In the genomic region with DNA sequence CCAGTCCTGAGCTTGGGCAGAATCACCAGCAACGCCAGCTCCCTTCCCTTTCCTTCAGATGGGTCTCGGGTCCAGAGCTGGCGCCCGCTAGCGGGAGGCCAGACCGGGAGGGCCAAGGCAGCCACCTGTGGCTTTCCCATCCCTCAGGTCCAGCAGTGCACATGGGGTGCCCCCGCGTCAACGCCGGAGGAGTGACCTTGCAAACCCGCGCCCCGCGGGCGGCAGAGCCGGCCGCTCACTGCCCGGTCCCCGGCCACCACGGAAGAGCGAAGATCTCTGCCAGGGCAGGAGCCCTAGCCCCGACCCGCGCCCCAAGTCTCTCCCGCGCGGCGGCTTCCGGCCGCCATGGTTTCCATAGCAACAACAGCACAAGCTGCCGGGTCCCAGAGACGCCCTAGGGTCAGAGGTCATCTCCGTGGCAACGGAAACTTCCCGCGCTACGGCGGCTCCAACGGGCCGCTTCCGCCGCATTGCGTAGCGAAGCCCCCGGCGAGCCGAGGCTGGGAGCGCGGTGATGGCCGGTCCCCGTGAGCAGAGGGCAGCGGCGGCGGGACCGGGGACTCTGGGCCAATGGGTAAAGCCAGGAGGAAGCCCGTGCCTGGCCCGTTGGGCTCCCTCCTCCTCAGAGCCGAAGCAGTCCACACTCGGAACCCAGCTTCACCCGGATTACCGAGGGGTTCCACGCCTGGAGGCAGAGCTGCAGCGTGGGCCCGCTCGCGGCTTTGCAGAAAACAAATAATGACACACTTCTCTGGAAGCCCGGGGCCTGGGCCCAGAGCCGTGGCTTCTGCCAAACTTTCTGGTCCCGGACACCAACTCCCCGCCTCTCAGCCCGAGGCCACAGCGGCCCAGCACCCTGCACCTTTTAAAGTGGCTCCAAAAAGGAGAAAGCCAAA, we compare ENCODE assay signal across 1 cellular context.
A peak's percentile ranks its signal among the peaks of the same experiment; 100 is the strongest.
TF ChIP-seq lines count a peak whose summit lies in the region.

No MANE protein-coding gene starts in this region.

TF ChIP-seq in WTC11, 78 proteins besides CTCF, POLR2A, EP300 and RAD21 (continued from another document and continues in another):
- TF ChIP-seq, protein P1, sequence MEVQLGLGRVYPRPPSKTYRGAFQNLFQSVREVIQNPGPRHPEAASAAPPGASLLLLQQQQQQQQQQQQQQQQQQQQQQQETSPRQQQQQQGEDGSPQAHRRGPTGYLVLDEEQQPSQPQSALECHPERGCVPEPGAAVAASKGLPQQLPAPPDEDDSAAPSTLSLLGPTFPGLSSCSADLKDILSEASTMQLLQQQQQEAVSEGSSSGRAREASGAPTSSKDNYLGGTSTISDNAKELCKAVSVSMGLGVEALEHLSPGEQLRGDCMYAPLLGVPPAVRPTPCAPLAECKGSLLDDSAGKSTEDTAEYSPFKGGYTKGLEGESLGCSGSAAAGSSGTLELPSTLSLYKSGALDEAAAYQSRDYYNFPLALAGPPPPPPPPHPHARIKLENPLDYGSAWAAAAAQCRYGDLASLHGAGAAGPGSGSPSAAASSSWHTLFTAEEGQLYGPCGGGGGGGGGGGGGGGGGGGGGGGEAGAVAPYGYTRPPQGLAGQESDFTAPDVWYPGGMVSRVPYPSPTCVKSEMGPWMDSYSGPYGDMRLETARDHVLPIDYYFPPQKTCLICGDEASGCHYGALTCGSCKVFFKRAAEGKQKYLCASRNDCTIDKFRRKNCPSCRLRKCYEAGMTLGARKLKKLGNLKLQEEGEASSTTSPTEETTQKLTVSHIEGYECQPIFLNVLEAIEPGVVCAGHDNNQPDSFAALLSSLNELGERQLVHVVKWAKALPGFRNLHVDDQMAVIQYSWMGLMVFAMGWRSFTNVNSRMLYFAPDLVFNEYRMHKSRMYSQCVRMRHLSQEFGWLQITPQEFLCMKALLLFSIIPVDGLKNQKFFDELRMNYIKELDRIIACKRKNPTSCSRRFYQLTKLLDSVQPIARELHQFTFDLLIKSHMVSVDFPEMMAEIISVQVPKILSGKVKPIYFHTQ (CRISPR knock-in tag; IDR thresholded peaks at IDR 0.05), result no peak
- TF ChIP-seq NR3C1 (CRISPR knock-in tag; conservative IDR thresholded peaks at IDR 0.05; ENCODE audit: low read depth) (no peak), NR1H2 (CRISPR knock-in tag; IDR thresholded peaks at IDR 0.05) (no peak), EMX1 (CRISPR knock-in tag; IDR thresholded peaks at IDR 0.05) (no peak), JUN (CRISPR knock-in tag; IDR thresholded peaks at IDR 0.05) (no peak), JAZF1 (CRISPR knock-in tag; IDR thresholded peaks at IDR 0.05) (no peak), TEAD4 (CRISPR knock-in tag; IDR thresholded peaks at IDR 0.05) (no peak), FOXK1 (CRISPR knock-in tag; IDR thresholded peaks at IDR 0.05) (peak; percentile 63; the same call in 1 of the 2 replicates), ZNF219 (CRISPR knock-in tag; IDR thresholded peaks at IDR 0.05; ENCODE audit: borderline replicate concordance) (no peak), SOX15 (CRISPR knock-in tag; IDR thresholded peaks at IDR 0.05) (no peak), GTF2I (CRISPR knock-in tag; conservative IDR thresholded peaks at IDR 0.05) (no peak), SMAD3 (CRISPR knock-in tag; IDR thresholded peaks at IDR 0.05; ENCODE audit: borderline replicate concordance) (peak; percentile 28; the same call in 1 of the 2 replicates), NR2C2 (CRISPR knock-in tag; IDR thresholded peaks at IDR 0.05) (peak; percentile 93), NFYB (CRISPR knock-in tag; conservative IDR thresholded peaks at IDR 0.05; ENCODE audit: low read depth) (no peak), ESRRA (CRISPR knock-in tag; IDR thresholded peaks at IDR 0.05; ENCODE audit: borderline replicate concordance) (no peak; the same call in 1 of the 2 replicates), CREM (CRISPR knock-in tag; IDR thresholded peaks at IDR 0.05) (no peak; the same call in 1 of the 2 replicates), ZNF671 (CRISPR knock-in tag; IDR thresholded peaks at IDR 0.05) (no peak), GABPB1 (CRISPR knock-in tag; IDR thresholded peaks at IDR 0.05) (no peak), PRRX2 (CRISPR knock-in tag; IDR thresholded peaks at IDR 0.05) (no peak), ELF4 (CRISPR knock-in tag; IDR thresholded peaks at IDR 0.05; ENCODE audit: low read depth) (no peak), ZBTB21 (CRISPR knock-in tag; IDR thresholded peaks at IDR 0.05; ENCODE audit: borderline replicate concordance) (peak; percentile 19; the same call in 1 of the 2 replicates), TEAD1 (CRISPR knock-in tag; IDR thresholded peaks at IDR 0.05) (peak; percentile 43; the same call in 1 of the 2 replicates), HMGA2 (CRISPR knock-in tag; IDR thresholded peaks at IDR 0.05) (no peak), ZNF138 (CRISPR knock-in tag; conservative IDR thresholded peaks at IDR 0.05) (no peak; the same call in 1 of the 2 replicates), IRF2 (CRISPR knock-in tag; IDR thresholded peaks at IDR 0.05; ENCODE audit: borderline replicate concordance, low read depth) (no peak)
- TF ChIP-seq, protein P2, sequence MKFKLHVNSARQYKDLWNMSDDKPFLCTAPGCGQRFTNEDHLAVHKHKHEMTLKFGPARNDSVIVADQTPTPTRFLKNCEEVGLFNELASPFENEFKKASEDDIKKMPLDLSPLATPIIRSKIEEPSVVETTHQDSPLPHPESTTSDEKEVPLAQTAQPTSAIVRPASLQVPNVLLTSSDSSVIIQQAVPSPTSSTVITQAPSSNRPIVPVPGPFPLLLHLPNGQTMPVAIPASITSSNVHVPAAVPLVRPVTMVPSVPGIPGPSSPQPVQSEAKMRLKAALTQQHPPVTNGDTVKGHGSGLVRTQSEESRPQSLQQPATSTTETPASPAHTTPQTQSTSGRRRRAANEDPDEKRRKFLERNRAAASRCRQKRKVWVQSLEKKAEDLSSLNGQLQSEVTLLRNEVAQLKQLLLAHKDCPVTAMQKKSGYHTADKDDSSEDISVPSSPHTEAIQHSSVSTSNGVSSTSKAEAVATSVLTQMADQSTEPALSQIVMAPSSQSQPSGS (CRISPR knock-in tag; IDR thresholded peaks at IDR 0.05; ENCODE audit: borderline replicate concordance, low read depth), result no peak
- TF ChIP-seq, protein P3, sequence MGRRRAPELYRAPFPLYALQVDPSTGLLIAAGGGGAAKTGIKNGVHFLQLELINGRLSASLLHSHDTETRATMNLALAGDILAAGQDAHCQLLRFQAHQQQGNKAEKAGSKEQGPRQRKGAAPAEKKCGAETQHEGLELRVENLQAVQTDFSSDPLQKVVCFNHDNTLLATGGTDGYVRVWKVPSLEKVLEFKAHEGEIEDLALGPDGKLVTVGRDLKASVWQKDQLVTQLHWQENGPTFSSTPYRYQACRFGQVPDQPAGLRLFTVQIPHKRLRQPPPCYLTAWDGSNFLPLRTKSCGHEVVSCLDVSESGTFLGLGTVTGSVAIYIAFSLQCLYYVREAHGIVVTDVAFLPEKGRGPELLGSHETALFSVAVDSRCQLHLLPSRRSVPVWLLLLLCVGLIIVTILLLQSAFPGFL (CRISPR knock-in tag; IDR thresholded peaks at IDR 0.05; ENCODE audit: borderline replicate concordance), result no peak
- TF ChIP-seq, protein P4, sequence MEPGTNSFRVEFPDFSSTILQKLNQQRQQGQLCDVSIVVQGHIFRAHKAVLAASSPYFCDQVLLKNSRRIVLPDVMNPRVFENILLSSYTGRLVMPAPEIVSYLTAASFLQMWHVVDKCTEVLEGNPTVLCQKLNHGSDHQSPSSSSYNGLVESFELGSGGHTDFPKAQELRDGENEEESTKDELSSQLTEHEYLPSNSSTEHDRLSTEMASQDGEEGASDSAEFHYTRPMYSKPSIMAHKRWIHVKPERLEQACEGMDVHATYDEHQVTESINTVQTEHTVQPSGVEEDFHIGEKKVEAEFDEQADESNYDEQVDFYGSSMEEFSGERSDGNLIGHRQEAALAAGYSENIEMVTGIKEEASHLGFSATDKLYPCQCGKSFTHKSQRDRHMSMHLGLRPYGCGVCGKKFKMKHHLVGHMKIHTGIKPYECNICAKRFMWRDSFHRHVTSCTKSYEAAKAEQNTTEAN (CRISPR knock-in tag; IDR thresholded peaks at IDR 0.05), result no peak
- TF ChIP-seq, protein P5, sequence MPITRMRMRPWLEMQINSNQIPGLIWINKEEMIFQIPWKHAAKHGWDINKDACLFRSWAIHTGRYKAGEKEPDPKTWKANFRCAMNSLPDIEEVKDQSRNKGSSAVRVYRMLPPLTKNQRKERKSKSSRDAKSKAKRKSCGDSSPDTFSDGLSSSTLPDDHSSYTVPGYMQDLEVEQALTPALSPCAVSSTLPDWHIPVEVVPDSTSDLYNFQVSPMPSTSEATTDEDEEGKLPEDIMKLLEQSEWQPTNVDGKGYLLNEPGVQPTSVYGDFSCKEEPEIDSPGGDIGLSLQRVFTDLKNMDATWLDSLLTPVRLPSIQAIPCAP (CRISPR knock-in tag; IDR thresholded peaks at IDR 0.05), result no peak; the same call in 1 of the 2 replicates
- TF ChIP-seq, protein P6, sequence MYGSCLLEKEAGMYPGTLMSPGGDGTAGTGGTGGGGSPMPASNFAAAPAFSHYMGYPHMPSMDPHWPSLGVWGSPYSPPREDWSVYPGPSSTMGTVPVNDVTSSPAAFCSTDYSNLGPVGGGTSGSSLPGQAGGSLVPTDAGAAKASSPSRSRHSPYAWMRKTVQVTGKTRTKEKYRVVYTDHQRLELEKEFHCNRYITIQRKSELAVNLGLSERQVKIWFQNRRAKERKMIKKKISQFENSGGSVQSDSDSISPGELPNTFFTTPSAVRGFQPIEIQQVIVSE (CRISPR knock-in tag; IDR thresholded peaks at IDR 0.05; ENCODE audit: borderline replicate concordance), result no peak
- TF ChIP-seq, protein P7, sequence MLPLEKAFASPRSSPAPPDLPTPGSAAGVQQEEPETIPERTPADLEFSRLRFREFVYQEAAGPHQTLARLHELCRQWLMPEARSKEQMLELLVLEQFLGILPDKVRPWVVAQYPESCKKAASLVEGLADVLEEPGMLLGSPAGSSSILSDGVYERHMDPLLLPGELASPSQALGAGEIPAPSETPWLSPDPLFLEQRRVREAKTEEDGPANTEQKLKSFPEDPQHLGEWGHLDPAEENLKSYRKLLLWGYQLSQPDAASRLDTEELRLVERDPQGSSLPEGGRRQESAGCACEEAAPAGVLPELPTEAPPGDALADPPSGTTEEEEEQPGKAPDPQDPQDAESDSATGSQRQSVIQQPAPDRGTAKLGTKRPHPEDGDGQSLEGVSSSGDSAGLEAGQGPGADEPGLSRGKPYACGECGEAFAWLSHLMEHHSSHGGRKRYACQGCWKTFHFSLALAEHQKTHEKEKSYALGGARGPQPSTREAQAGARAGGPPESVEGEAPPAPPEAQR (CRISPR knock-in tag; IDR thresholded peaks at IDR 0.05), result no peak
- TF ChIP-seq, protein P8, sequence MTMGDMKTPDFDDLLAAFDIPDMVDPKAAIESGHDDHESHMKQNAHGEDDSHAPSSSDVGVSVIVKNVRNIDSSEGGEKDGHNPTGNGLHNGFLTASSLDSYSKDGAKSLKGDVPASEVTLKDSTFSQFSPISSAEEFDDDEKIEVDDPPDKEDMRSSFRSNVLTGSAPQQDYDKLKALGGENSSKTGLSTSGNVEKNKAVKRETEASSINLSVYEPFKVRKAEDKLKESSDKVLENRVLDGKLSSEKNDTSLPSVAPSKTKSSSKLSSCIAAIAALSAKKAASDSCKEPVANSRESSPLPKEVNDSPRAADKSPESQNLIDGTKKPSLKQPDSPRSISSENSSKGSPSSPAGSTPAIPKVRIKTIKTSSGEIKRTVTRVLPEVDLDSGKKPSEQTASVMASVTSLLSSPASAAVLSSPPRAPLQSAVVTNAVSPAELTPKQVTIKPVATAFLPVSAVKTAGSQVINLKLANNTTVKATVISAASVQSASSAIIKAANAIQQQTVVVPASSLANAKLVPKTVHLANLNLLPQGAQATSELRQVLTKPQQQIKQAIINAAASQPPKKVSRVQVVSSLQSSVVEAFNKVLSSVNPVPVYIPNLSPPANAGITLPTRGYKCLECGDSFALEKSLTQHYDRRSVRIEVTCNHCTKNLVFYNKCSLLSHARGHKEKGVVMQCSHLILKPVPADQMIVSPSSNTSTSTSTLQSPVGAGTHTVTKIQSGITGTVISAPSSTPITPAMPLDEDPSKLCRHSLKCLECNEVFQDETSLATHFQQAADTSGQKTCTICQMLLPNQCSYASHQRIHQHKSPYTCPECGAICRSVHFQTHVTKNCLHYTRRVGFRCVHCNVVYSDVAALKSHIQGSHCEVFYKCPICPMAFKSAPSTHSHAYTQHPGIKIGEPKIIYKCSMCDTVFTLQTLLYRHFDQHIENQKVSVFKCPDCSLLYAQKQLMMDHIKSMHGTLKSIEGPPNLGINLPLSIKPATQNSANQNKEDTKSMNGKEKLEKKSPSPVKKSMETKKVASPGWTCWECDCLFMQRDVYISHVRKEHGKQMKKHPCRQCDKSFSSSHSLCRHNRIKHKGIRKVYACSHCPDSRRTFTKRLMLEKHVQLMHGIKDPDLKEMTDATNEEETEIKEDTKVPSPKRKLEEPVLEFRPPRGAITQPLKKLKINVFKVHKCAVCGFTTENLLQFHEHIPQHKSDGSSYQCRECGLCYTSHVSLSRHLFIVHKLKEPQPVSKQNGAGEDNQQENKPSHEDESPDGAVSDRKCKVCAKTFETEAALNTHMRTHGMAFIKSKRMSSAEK (CRISPR knock-in tag; IDR thresholded peaks at IDR 0.05; ENCODE audit: borderline replicate concordance), result no peak
- TF ChIP-seq, protein P9, sequence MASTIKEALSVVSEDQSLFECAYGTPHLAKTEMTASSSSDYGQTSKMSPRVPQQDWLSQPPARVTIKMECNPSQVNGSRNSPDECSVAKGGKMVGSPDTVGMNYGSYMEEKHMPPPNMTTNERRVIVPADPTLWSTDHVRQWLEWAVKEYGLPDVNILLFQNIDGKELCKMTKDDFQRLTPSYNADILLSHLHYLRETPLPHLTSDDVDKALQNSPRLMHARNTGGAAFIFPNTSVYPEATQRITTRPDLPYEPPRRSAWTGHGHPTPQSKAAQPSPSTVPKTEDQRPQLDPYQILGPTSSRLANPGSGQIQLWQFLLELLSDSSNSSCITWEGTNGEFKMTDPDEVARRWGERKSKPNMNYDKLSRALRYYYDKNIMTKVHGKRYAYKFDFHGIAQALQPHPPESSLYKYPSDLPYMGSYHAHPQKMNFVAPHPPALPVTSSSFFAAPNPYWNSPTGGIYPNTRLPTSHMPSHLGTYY (CRISPR knock-in tag; IDR thresholded peaks at IDR 0.05), result no peak
- TF ChIP-seq, protein P10, sequence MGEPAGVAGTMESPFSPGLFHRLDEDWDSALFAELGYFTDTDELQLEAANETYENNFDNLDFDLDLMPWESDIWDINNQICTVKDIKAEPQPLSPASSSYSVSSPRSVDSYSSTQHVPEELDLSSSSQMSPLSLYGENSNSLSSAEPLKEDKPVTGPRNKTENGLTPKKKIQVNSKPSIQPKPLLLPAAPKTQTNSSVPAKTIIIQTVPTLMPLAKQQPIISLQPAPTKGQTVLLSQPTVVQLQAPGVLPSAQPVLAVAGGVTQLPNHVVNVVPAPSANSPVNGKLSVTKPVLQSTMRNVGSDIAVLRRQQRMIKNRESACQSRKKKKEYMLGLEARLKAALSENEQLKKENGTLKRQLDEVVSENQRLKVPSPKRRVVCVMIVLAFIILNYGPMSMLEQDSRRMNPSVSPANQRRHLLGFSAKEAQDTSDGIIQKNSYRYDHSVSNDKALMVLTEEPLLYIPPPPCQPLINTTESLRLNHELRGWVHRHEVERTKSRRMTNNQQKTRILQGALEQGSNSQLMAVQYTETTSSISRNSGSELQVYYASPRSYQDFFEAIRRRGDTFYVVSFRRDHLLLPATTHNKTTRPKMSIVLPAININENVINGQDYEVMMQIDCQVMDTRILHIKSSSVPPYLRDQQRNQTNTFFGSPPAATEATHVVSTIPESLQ (CRISPR knock-in tag; IDR thresholded peaks at IDR 0.05), result no peak
